Comparison of ENCODE assay signal across 18 cellular contexts in genomic region chr1:215007880-215008279, GRCh38.
A peak's percentile ranks its signal among the peaks of the same experiment; 100 is the strongest.
DNase-seq lines count a peak whose midpoint lies in the region; ATAC-seq and TF ChIP-seq lines count a peak whose summit lies in the region.
"Had no signal": no experiment of that assay in that cellular context is flagged by ENCODE, and none has a peak within 500 bp of the region (broad histone marks: within the 10 kb centered on the region; RNA-seq: fewer than 3 reads in every experiment).

No MANE protein-coding gene starts in this region.

- H3K4me2 ChIP-seq in IMR-90 (ENCODE audit: low read depth, low read length) (no peak overlapping the region), skeletal muscle satellite cell (ENCODE audit: low read length) (peak overlapping the region; percentile 34)

- no peak overlapping the region for H2AFZ ChIP-seq in IMR-90 (replicated peaks; ENCODE audit: low read length, poor library complexity)

- no peak overlapping the region for H2BK15ac ChIP-seq in IMR-90 (ENCODE audit: low read depth, low read length)

- CTCF ChIA-PET in IMR-90 (lab: Yijun Ruan, JAX), result no interaction called here

- no peak for TF ChIP-seq CTCF in IMR-90 (conservative IDR thresholded peaks at IDR 0.05; ENCODE audit: low read depth, low read length)
- no peak for TF ChIP-seq CTCF in fibroblast of pulmonary artery (IDR thresholded peaks at IDR 0.05; ENCODE audit: low read length, missing control alignments)
- TF ChIP-seq CTCF in thyroid gland (IDR thresholded peaks at IDR 0.05), result no peak

- H3K36me3 ChIP-seq in IMR-90 (ENCODE audit: control insufficient read depth, insufficient read depth, low read length), result no peaks in the 10 kb centered on the region
- no peaks in the 10 kb centered on the region for H3K36me3 ChIP-seq in skeletal muscle satellite cell (ENCODE audit: insufficient read depth, low read length)
- no peaks in the 10 kb centered on the region for H3K36me3 ChIP-seq in thyroid gland

- no peaks in the 10 kb centered on the region for H3K9me3 ChIP-seq in IMR-90 (ENCODE audit: control insufficient read depth, insufficient read depth, low read length)
- no peaks in the 10 kb centered on the region for H3K9me3 ChIP-seq in skeletal muscle satellite cell (replicated peaks; ENCODE audit: low read length)
- H3K9me3 ChIP-seq in thyroid gland, result no peaks in the 10 kb centered on the region

- H3K4me3 ChIP-seq in IMR-90 (ENCODE audit: insufficient read depth, low read depth, low read length), result no peak overlapping the region
- no peak overlapping the region for H3K4me3 ChIP-seq in fibroblast of pulmonary artery (replicated peaks; ENCODE audit: low read depth, low read length)
- H3K4me3 ChIP-seq in skeletal muscle satellite cell (ENCODE audit: low read length), result no peak overlapping the region
- no peak overlapping the region for H3K4me3 ChIP-seq in thyroid gland (replicated peaks in 1 of 3)

- H4K20me1 ChIP-seq in IMR-90 (ENCODE audit: insufficient read depth, low read length), result no peaks in the 10 kb centered on the region

- H4K8ac ChIP-seq in IMR-90 (ENCODE audit: low read depth in 2 of 2, low read length in 2 of 2), result no peak overlapping the region

- no peaks in the 10 kb centered on the region for H3K4me1 ChIP-seq in IMR-90 (ENCODE audit: control insufficient read depth, insufficient read depth, low read length)
- H3K4me1 ChIP-seq in skeletal muscle satellite cell (ENCODE audit: control insufficient read depth, insufficient read depth, low read length), result peaks cover 26% of the 10 kb centered on the region
- H3K4me1 ChIP-seq in thyroid gland, result peaks cover 13 to 14% of the 10 kb centered on the region in 2 donors

- no peak overlapping the region for H3K27ac ChIP-seq in IMR-90 (ENCODE audit: insufficient read depth, low read length)
- no peak overlapping the region for H3K27ac ChIP-seq in thyroid gland

- H3K4ac ChIP-seq in IMR-90 (ENCODE audit: low read depth, low read length), result no peak overlapping the region

- DNase-seq in EL (peak; percentile 30), IMR-90 (peak; percentile 61), fibroblast of pulmonary artery (ENCODE audit: low read depth) (peak; percentile 49), thyroid gland (no peak), 8988T (no peak), AML-193 (lab: John Stamatoyannopoulos, UW) (no peak)
- DNase-seq: DMS79, H7, Karpas-422, MM.1S, NCI-H1092, NCI-H1436 treated with DMSO at 0.1 percent for 48 hours, NCI-H2029 treated with DMSO at 0.1 percent for 48 hours, NCI-H748 treated with DMSO at 0.1 percent for 48 hours, OCI-M1, RPMI8226, SHP77 treated with DMSO at 0.1 percent for 48 hours had no signal

- no peak overlapping the region for H4K91ac ChIP-seq in IMR-90 (ENCODE audit: insufficient read depth, low read depth, low read length)

- H2AK5ac ChIP-seq in IMR-90 (ENCODE audit: low read depth, low read length), result no peak overlapping the region

- TF ChIP-seq POLR2A in IMR-90 (IDR thresholded peaks at IDR 0.05; ENCODE audit: low read depth, low read length) (no peak), thyroid gland (IDR thresholded peaks at IDR 0.05) (no peak)

- no peaks in the 10 kb centered on the region for H3K27me3 ChIP-seq in IMR-90 (ENCODE audit: control insufficient read depth, insufficient read depth, low read length)
- no peaks in the 10 kb centered on the region for H3K27me3 ChIP-seq in skeletal muscle satellite cell (ENCODE audit: control insufficient read depth, insufficient read depth, low read length)
- H3K27me3 ChIP-seq in thyroid gland, result no peaks in the 10 kb centered on the region

- TF ChIP-seq RAD21 in IMR-90 (IDR thresholded peaks at IDR 0.05; ENCODE audit: low read length), result no peak

- no peaks in the 10 kb centered on the region for H3K79me1 ChIP-seq in IMR-90 (ENCODE audit: low read depth in 1 of 2, low read length in 2 of 2)

- H3K9ac ChIP-seq in IMR-90 (ENCODE audit: low read depth, low read length), result no peak overlapping the region
- H3K9ac ChIP-seq in skeletal muscle satellite cell (ENCODE audit: low read depth, low read length), result no peak overlapping the region

- H3K18ac ChIP-seq in IMR-90 (ENCODE audit: low read depth, low read length), result no peak overlapping the region

- H3K23ac ChIP-seq in IMR-90 (ENCODE audit: low read depth, low read length), result no peak overlapping the region

- no peaks in the 10 kb centered on the region for H3K9me1 ChIP-seq in IMR-90 (ENCODE audit: insufficient read depth, low read length)

- H2BK120ac ChIP-seq in IMR-90 (ENCODE audit: low read depth, low read length), result no peak overlapping the region

- POLR2A ChIA-PET in IMR-90 (lab: Charles Lee; ENCODE audit: unreplicated experiment), result no interaction called here

- H4K5ac ChIP-seq in IMR-90 (ENCODE audit: low read depth, low read length), result no peak overlapping the region

- in situ Hi-C loops in IMR-90 (cut with MboI; ENCODE audit: low sequenced_read_pairs), result no loop called here

- no peak for ATAC-seq in IMR-90 (ENCODE audit: low read depth)

- no peak overlapping the region for H3K56ac ChIP-seq in IMR-90 (ENCODE audit: extremely low read depth, insufficient read depth, low read length)

- H2BK20ac ChIP-seq in IMR-90 (ENCODE audit: low read depth, low read length), result no peak overlapping the region

- dilution Hi-C loops in IMR-90 (cut with HindIII; ENCODE audit: low sequenced_read_pairs, unreplicated experiment), result no loop called here

- H3K14ac ChIP-seq in IMR-90 (replicated peaks; ENCODE audit: low read depth, low read length), result no peak overlapping the region

- no TSS peak for BruUV-seq in IMR-90 (replicated peaks; lab: Mats Ljungman, UMichigan)

- no peak overlapping the region for H2BK5ac ChIP-seq in IMR-90 (ENCODE audit: low read depth, low read length, poor library complexity, severe bottlenecking)

- intact Hi-C loops in IMR-90 (cut with micrococcal nuclease) (no loop called here), thyroid gland (cut with DNase I) (no loop called here)

- H2AK9ac ChIP-seq in IMR-90 (replicated peaks; ENCODE audit: low read depth, low read length, poor library complexity), result no peak overlapping the region

TF ChIP-seq in IMR-90, 13 proteins besides CTCF, POLR2A, EP300 and RAD21:
- TF ChIP-seq RFX5 (IDR thresholded peaks at IDR 0.05; ENCODE audit: low read depth, low read length) (no peak), RCOR1 (IDR thresholded peaks at IDR 0.05; ENCODE audit: insufficient replicate concordance, low read length) (no peak)

Comparison
In these comparisons a context has a peak if more than half of its experiments do, and no peak if none do; other contexts are left out.
1. DNase-seq: peak in EL (single experiment), IMR-90 (single experiment) and fibroblast of pulmonary artery (single experiment); none in thyroid gland (0 of 2), 8988T (single experiment) and AML-193 (0 of 2).